Comparison of ENCODE assay signal across 10 cellular contexts in genomic region chr22:31692186-31692886, GRCh38. TPM values are rescaled to one million over a fixed set of nuclear protein-coding genes. Genes with fewer than 3 reads are reported as not detected.
DNase-seq lines count a peak whose midpoint lies in the region; ATAC-seq and TF ChIP-seq lines count a peak whose summit lies in the region.
"Had no signal": no experiment of that assay in that cellular context is flagged by ENCODE, and none has a peak within 500 bp of the region (broad histone marks: within the 10 kb centered on the region; RNA-seq: fewer than 3 reads in every experiment).

No MANE protein-coding gene starts in this region.

- no peaks in the 10 kb centered on the region for H3K4me1 ChIP-seq in stomach
- H3K4me1 ChIP-seq: vagina had no signal

- H3K27me3 Mint-ChIP-seq in activated CD8-positive, alpha-beta memory T cell treated with anti-CD3 and anti-CD28 coated beads, Interleukin-2, amount 10 ng/mL, durations not matched to agents 7 days and 5 days = no peaks in the 10 kb centered on the region
- no peaks in the 10 kb centered on the region for H3K27me3 Mint-ChIP-seq in effector memory CD8-positive, alpha-beta T cell

- H3K4me3 ChIP-seq in stomach = no peak overlapping the region
- H3K4me3 ChIP-seq: vagina had no signal

- H3K4me3 Mint-ChIP-seq in activated CD8-positive, alpha-beta memory T cell treated with anti-CD3 and anti-CD28 coated beads, Interleukin-2, amount 10 ng/mL, durations not matched to agents 7 days and 5 days = peak overlapping the region; percentile 29
- H3K4me3 Mint-ChIP-seq in effector memory CD8-positive, alpha-beta T cell = peak overlapping the region in 1 of 2 donors; percentile 44
- H3K4me3 Mint-ChIP-seq in stimulated activated effector memory CD8-positive, alpha-beta T cell treated with anti-CD3 and anti-CD28 coated beads, Interleukin-12 subunit alpha, Interleukin-12 subunit beta, amount 100 ng/mL, for 72 hours = no peak overlapping the region

- peaks cover 46% of the 10 kb centered on the region for H3K4me1 Mint-ChIP-seq in activated CD8-positive, alpha-beta memory T cell treated with anti-CD3 and anti-CD28 coated beads, Interleukin-2, amount 10 ng/mL, durations not matched to agents 7 days and 5 days
- H3K4me1 Mint-ChIP-seq in effector memory CD8-positive, alpha-beta T cell (ENCODE audit: low read depth in 2 of 2) = peaks cover 13 to 14% of the 10 kb centered on the region in 2 donors
- peaks cover 16% of the 10 kb centered on the region for H3K4me1 Mint-ChIP-seq in stimulated activated effector memory CD8-positive, alpha-beta T cell treated with anti-CD3 and anti-CD28 coated beads, Interleukin-12 subunit alpha, Interleukin-12 subunit beta, amount 100 ng/mL, for 72 hours

- peaks cover 53% of the 10 kb centered on the region for H3K36me3 Mint-ChIP-seq in activated CD8-positive, alpha-beta memory T cell treated with anti-CD3 and anti-CD28 coated beads, Interleukin-2, amount 10 ng/mL, durations not matched to agents 7 days and 5 days
- H3K36me3 Mint-ChIP-seq in effector memory CD8-positive, alpha-beta T cell (ENCODE audit: insufficient read depth) = peaks cover 39% of the 10 kb centered on the region
- peaks cover 100% of the 10 kb centered on the region for H3K36me3 Mint-ChIP-seq in stimulated activated effector memory CD8-positive, alpha-beta T cell treated with anti-CD3 and anti-CD28 coated beads, Interleukin-12 subunit alpha, Interleukin-12 subunit beta, amount 100 ng/mL, for 72 hours

- H3K27ac ChIP-seq in stomach = no peak overlapping the region
- H3K27ac ChIP-seq: vagina had no signal

- no peak for TF ChIP-seq CTCF in stomach (IDR thresholded peaks at IDR 0.05)

- WGBS in stomach, 5 donors = 94 to 100% (median 100%) methylated on average over 1 of the region's 1 CpG

- no peaks in the 10 kb centered on the region for H3K9me3 Mint-ChIP-seq in activated CD8-positive, alpha-beta memory T cell treated with anti-CD3 and anti-CD28 coated beads, Interleukin-2, amount 10 ng/mL, durations not matched to agents 7 days and 5 days (ENCODE audit: low read depth)
- no peaks in the 10 kb centered on the region for H3K9me3 Mint-ChIP-seq in effector memory CD8-positive, alpha-beta T cell
- H3K9me3 Mint-ChIP-seq in stimulated activated effector memory CD8-positive, alpha-beta T cell treated with anti-CD3 and anti-CD28 coated beads, Interleukin-12 subunit alpha, Interleukin-12 subunit beta, amount 100 ng/mL, for 72 hours = no peaks in the 10 kb centered on the region

- intact Hi-C loops in cardiac septum (cut with DNase I) (no loop called here), stomach (cut with DNase I; ENCODE audit: low total_unique reads) (no loop called here)

- no peaks in the 10 kb centered on the region for H3K9me3 ChIP-seq in stomach
- H3K9me3 ChIP-seq: vagina had no signal

- peak overlapping the region; percentile 84 for H3K27ac Mint-ChIP-seq in activated CD8-positive, alpha-beta memory T cell treated with anti-CD3 and anti-CD28 coated beads, Interleukin-2, amount 10 ng/mL, durations not matched to agents 7 days and 5 days
- H3K27ac Mint-ChIP-seq in effector memory CD8-positive, alpha-beta T cell = peak overlapping the region; percentile 68 to 75
- peak overlapping the region; percentile 65 for H3K27ac Mint-ChIP-seq in stimulated activated effector memory CD8-positive, alpha-beta T cell treated with anti-CD3 and anti-CD28 coated beads, Interleukin-12 subunit alpha, Interleukin-12 subunit beta, amount 100 ng/mL, for 72 hours

- no peak for TF ChIP-seq POLR2A in stomach (IDR thresholded peaks at IDR 0.05)

- no peaks in the 10 kb centered on the region for H3K27me3 ChIP-seq in stomach
- H3K27me3 ChIP-seq: vagina had no signal

- TF ChIP-seq EP300 in stomach (IDR thresholded peaks at IDR 0.05) = no peak

- DNase-seq in activated CD8-positive, alpha-beta memory T cell treated with anti-CD3 and anti-CD28 coated beads, Interleukin-2, amount 10 ng/mL, durations not matched to agents 7 days and 5 days = peak; percentile 52
- DNase-seq in activated CD8-positive, alpha-beta memory T cell treated with anti-CD3 and anti-CD28 coated beads, Interleukin-2, amount 50 U/mL, for 48 hours = no peak
- DNase-seq in SIG-M5 (lab: John Stamatoyannopoulos, UW) (peak; percentile 3), cardiac septum (ENCODE audit: low spot score) (no peak), stomach (no peak)
- DNase-seq in effector memory CD8-positive, alpha-beta T cell = peak in 1 of 3 experiments; percentile 9
- DNase-seq in stimulated activated effector memory CD8-positive, alpha-beta T cell treated with anti-CD3 and anti-CD28 coated beads, Interleukin-12 subunit alpha, Interleukin-12 subunit beta, amount 100 ng/mL, for 72 hours (ENCODE audit: low spot score in 2 of 2) = no peak
- DNase-seq: NK-92 treated with Interleukin-12 subunit alpha and Interleukin-12 subunit beta, amount 100 ng/mL, for 24 hours had no signal

- H3K36me3 ChIP-seq in stomach = peaks cover 33 to 99% (median 98%) of the 10 kb centered on the region in 4 donors

- CTCF ChIA-PET in activated CD8-positive, alpha-beta memory T cell treated with anti-CD3 and anti-CD28 coated beads, Interleukin-2, amount 10 ng/mL, durations not matched to agents 7 days and 5 days (lab: Charles Lee) = interaction anchor here (0.9 to 2.9 kb wide), 2 partner anchors 27 to 278 kb away, joined by 3 to 9 read pairs; no protein-coding TSS in a partner anchor

- peak; percentile 91 for ATAC-seq in activated CD8-positive, alpha-beta memory T cell treated with anti-CD3 and anti-CD28 coated beads, Interleukin-2, amount 10 ng/mL, durations not matched to agents 7 days and 5 days
- ATAC-seq in effector memory CD8-positive, alpha-beta T cell (replicated peaks) = peak; percentile 81
- ATAC-seq in stimulated activated effector memory CD8-positive, alpha-beta T cell treated with anti-CD3 and anti-CD28 coated beads, Interleukin-12 subunit alpha, Interleukin-12 subunit beta, amount 100 ng/mL, for 72 hours = peak; percentile 93
- ATAC-seq in GM19467 (IDR thresholded peaks at IDR 0.05; ENCODE audit: unreplicated experiment) = no peak

RNA-seq across cellular contexts. Expression of gene PISD, which starts 30.3 kb away (rescaled TPM):
- 10 to 100 TPM; 34.7 to 40.0 TPM for total RNA-seq in activated CD8-positive, alpha-beta memory T cell treated with anti-CD3 and anti-CD28 coated beads, Interleukin-2, amount 10 ng/mL, durations not matched to agents 7 days and 5 days
- 20.2 TPM for total RNA-seq in cardiac septum
- total RNA-seq in stomach = 10 to 100 TPM; 10.3 to 99.8 (median 56.2) TPM
- polyA plus RNA-seq in stomach = 10 to 100 TPM; 13.9 to 27.4 (median 16.8) TPM

RNA-seq across cellular contexts. Expression of gene PRR14L, which starts 57.6 kb away (rescaled TPM):
- 10 to 100 TPM; 62.2 to 78.4 TPM for total RNA-seq in activated CD8-positive, alpha-beta memory T cell treated with anti-CD3 and anti-CD28 coated beads, Interleukin-2, amount 10 ng/mL, durations not matched to agents 7 days and 5 days
- 16.1 TPM for total RNA-seq in cardiac septum
- total RNA-seq in stomach = 100 to 1,000 TPM in 1 of 5 donors, 10 to 100 TPM in 4; 24.0 to 193 (median 29.9) TPM
- polyA plus RNA-seq in stomach = 1 to 10 TPM; 4.0 to 5.5 (median 4.2) TPM

Comparison
In these comparisons a context has a peak if more than half of its experiments do, and no peak if none do; other contexts are left out.
1. DNase-seq: peak in activated CD8-positive, alpha-beta memory T cell treated with anti-CD3 and anti-CD28 coated beads, Interleukin-2, amount 10 ng/mL, durations not matched to agents 7 days and 5 days (single experiment) and SIG-M5 (single experiment); none in activated CD8-positive, alpha-beta memory T cell treated with anti-CD3 and anti-CD28 coated beads, Interleukin-2, amount 50 U/mL, for 48 hours (single experiment), stimulated activated effector memory CD8-positive, alpha-beta T cell treated with anti-CD3 and anti-CD28 coated beads, Interleukin-12 subunit alpha, Interleukin-12 subunit beta, amount 100 ng/mL, for 72 hours (0 of 2), cardiac septum (single experiment) and stomach (single experiment).
2. Peak in every context shown above with its lines, with median percentiles within 50 percentile points of each other: H3K27ac Mint-ChIP-seq.